ENCODE assay signal across 1 cellular context in genomic region chr6:53825514-53826321, GRCh38.
TF ChIP-seq lines count a peak whose summit lies in the region.

No MANE protein-coding gene starts in this region.

TF ChIP-seq in GM12878, 131 proteins besides CTCF, POLR2A, EP300 and RAD21 (continued from another document):
- TF ChIP-seq, protein P1, sequence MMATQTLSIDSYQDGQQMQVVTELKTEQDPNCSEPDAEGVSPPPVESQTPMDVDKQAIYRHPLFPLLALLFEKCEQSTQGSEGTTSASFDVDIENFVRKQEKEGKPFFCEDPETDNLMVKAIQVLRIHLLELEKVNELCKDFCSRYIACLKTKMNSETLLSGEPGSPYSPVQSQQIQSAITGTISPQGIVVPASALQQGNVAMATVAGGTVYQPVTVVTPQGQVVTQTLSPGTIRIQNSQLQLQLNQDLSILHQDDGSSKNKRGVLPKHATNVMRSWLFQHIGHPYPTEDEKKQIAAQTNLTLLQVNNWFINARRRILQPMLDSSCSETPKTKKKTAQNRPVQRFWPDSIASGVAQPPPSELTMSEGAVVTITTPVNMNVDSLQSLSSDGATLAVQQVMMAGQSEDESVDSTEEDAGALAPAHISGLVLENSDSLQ (IDR thresholded peaks at IDR 0.05) = no peak
